Comparison of ENCODE assay signal across 8 cellular contexts in genomic region chr6:106546322-106547052, GRCh38.
DNase-seq lines count a peak whose midpoint lies in the region; ATAC-seq, FAIRE-seq and TF ChIP-seq lines count a peak whose summit lies in the region.

No MANE protein-coding gene starts in this region.

- no peak for FAIRE-seq in GM12891 (lab: Jason Lieb, UNC)

- no peaks in the 10 kb centered on the region for H3K9me2 ChIP-seq in DOHH2 (replicated peaks; ENCODE audit: control insufficient read depth, low read length)

- H3K4me2 ChIP-seq in DOHH2 (ENCODE audit: low read length): peak overlapping the region; percentile 66

- H3K4me1 ChIP-seq in DOHH2 (ENCODE audit: control insufficient read depth, low read length) (peaks cover 34% of the 10 kb centered on the region), prostate gland (replicated peaks) (peaks cover 8% of the 10 kb centered on the region)

- TF ChIP-seq CTCF in DOHH2 (IDR thresholded peaks at IDR 0.05; ENCODE audit: low read depth, low read length, poor library complexity, severe bottlenecking) (no peak), choroid plexus epithelial cell (conservative IDR thresholded peaks at IDR 0.05; ENCODE audit: low read depth, low read length) (no peak), prostate gland (IDR thresholded peaks at IDR 0.05) (no peak)

- DNase-seq in NCI-H1436 treated with DMSO at 0.1 percent for 48 hours (lab: John Stamatoyannopoulos, UW) (peak; percentile 57), choroid plexus epithelial cell (ENCODE audit: low read depth) (peak; percentile 75), prostate gland (ENCODE audit: low spot score) (no peak), GM12891 (ENCODE audit: insufficient read length, low spot score) (no peak), NCI-H510A (lab: John Stamatoyannopoulos, UW) (no peak)

- ATAC-seq in GM21390 (IDR thresholded peaks at IDR 0.05; ENCODE audit: unreplicated experiment) (no peak), HG03095 (IDR thresholded peaks at IDR 0.05; ENCODE audit: unreplicated experiment) (no peak)

- WGBS in prostate gland: 19% methylated on average over 2 of the region's 2 CpGs

- TF ChIP-seq POLR2A in prostate gland (IDR thresholded peaks at IDR 0.05): no peak
- no peak for TF ChIP-seq POLR2A in GM12891 (IDR thresholded peaks at IDR 0.05; ENCODE audit: low read depth, low read length)

- H3F3A ChIP-seq in DOHH2 (ENCODE audit: control insufficient read depth, insufficient read depth): peaks cover 2% of the 10 kb centered on the region; the same call in 1 of the 2 replicates

- H3K36me3 ChIP-seq in DOHH2 (ENCODE audit: control insufficient read depth, low read length) (peaks cover 80% of the 10 kb centered on the region), prostate gland (no peaks in the 10 kb centered on the region)

- H3K27ac ChIP-seq in DOHH2 (ENCODE audit: low read depth, low read length): peak overlapping the region; percentile 57
- peak overlapping the region; percentile 24 to 49 for H3K27ac ChIP-seq in prostate gland

- peaks cover 3% of the 10 kb centered on the region for H3K79me2 ChIP-seq in DOHH2 (ENCODE audit: control insufficient read depth, low read length)

- H3K4me3 ChIP-seq in DOHH2 (ENCODE audit: low read length) (peak overlapping the region; percentile 36), choroid plexus epithelial cell (ENCODE audit: low read depth, low read length) (no peak overlapping the region), prostate gland (no peak overlapping the region)

- H3K9me3 ChIP-seq in DOHH2 (ENCODE audit: control insufficient read depth, insufficient read depth, low read length): no peaks in the 10 kb centered on the region
- H3K9me3 ChIP-seq in prostate gland: no peaks in the 10 kb centered on the region

- H3K27me3 ChIP-seq in DOHH2 (ENCODE audit: control insufficient read depth, low read length) (no peaks in the 10 kb centered on the region), prostate gland (replicated peaks; ENCODE audit: insufficient read depth) (no peaks in the 10 kb centered on the region)

- H4K20me1 ChIP-seq in DOHH2 (ENCODE audit: control insufficient read depth, insufficient read depth, low read depth, low read length): no peaks in the 10 kb centered on the region

- intact Hi-C loops in prostate gland (cut with DNase I): no loop called here

TF ChIP-seq in GM12891, 5 proteins besides CTCF, POLR2A, EP300 and RAD21:
- no peak for TF ChIP-seq POU2F2 (IDR thresholded peaks at IDR 0.05; ENCODE audit: low read depth, low read length)
- no peak for TF ChIP-seq POLR2AphosphoS5 (IDR thresholded peaks at IDR 0.05; ENCODE audit: low read depth, low read length)
- no peak for TF ChIP-seq TAF1 (IDR thresholded peaks at IDR 0.05; ENCODE audit: low read depth, low read length)
TF ChIP-seq in GM12891: peak in this region for 0.

Comparison
In these comparisons a context has a peak if more than half of its experiments do, and no peak if none do; other contexts are left out.
1. DNase-seq: peak in NCI-H1436 treated with DMSO at 0.1 percent for 48 hours (single experiment) and choroid plexus epithelial cell (single experiment); none in prostate gland (single experiment), GM12891 (single experiment) and NCI-H510A (single experiment).